In genomic region chr10:97025613-97026242, GRCh38 we compare ENCODE assay signal across 9 cellular contexts.
A peak's percentile ranks its signal among the peaks of the same experiment; 100 is the strongest.
DNase-seq lines count a peak whose midpoint lies in the region; ATAC-seq, FAIRE-seq and TF ChIP-seq lines count a peak whose summit lies in the region.
"Had no signal": no experiment of that assay in that cellular context is flagged by ENCODE, and none has a peak within 500 bp of the region (broad histone marks: within the 10 kb centered on the region; RNA-seq: fewer than 3 reads in every experiment).

No MANE protein-coding gene starts in this region.

- H3K27ac ChIP-seq in H1 (ENCODE audit: low read depth, low read length) (no peak overlapping the region), mesendoderm (ENCODE audit: low read depth, low read length) (no peak overlapping the region)
- H3K27ac ChIP-seq: BLaER1 had no signal

- no peaks in the 10 kb centered on the region for H4K20me1 ChIP-seq in H1 (replicated peaks in 1 of 2; ENCODE audit: control insufficient read depth in 1 of 2, insufficient read depth in 2 of 2, low read length in 2 of 2)
- H4K20me1 ChIP-seq: BLaER1 had no signal

- H3K79me2 ChIP-seq in H1 (ENCODE audit: control insufficient read depth in 1 of 2, insufficient read depth in 2 of 2, low read length in 2 of 2) = no peaks in the 10 kb centered on the region
- H3K79me2 ChIP-seq in mesendoderm (ENCODE audit: control insufficient read depth, insufficient read depth, low read length) = no peaks in the 10 kb centered on the region

- no peaks in the 10 kb centered on the region for H3K79me1 ChIP-seq in H1 (ENCODE audit: low read depth, low read length)
- H3K79me1 ChIP-seq in mesendoderm (ENCODE audit: low read length) = no peaks in the 10 kb centered on the region

- H3K27ac Mint-ChIP-seq in activated CD4-positive, alpha-beta T cell treated with anti-CD3 and anti-CD28 coated beads, Interleukin-2, amount 10 ng/mL, durations not matched to agents 7 days and 5 days = no peak overlapping the region

- H2BK15ac ChIP-seq in H1 (ENCODE audit: low read length) = no peak overlapping the region
- H2BK15ac ChIP-seq in mesendoderm (replicated peaks; ENCODE audit: low read depth) = no peak overlapping the region

- H4K91ac ChIP-seq in H1 (replicated peaks; ENCODE audit: insufficient read length, low read length) = no peak overlapping the region

- TF ChIP-seq CTCF in H1 (IDR thresholded peaks at IDR 0.05; ENCODE audit: control extremely low read depth in 1 of 3, insufficient read depth in 1 of 3, low read depth in 1 of 3, low read length in 3 of 3) = peak; percentile 80 to 91 (median 82)

- H3K18ac ChIP-seq in H1 (ENCODE audit: extremely low read depth, low read length) (no peak overlapping the region), mesendoderm (ENCODE audit: low read length) (no peak overlapping the region)

- 64% methylated on average over 9 of the region's 9 CpGs; no CpG with 5 or more reads in 1 of the 2 experiments for WGBS in H1 (ENCODE audit: extremely low coverage in 1 of 2, insufficient coverage in 1 of 2, insufficient read length in 1 of 2, insufficient replicate concordance in 2 of 2, low coverage in 1 of 2, low lambda C conversion rate in 2 of 2, missing lambda C conversion rate in 1 of 2), 2 experiments
- no CpG with 5 or more reads among the region's 9 CpGs for WGBS in mesendoderm (ENCODE audit: extremely low coverage, insufficient coverage, low lambda C conversion rate)

- no peak overlapping the region for H4K8ac ChIP-seq in H1 (ENCODE audit: extremely low read depth, insufficient read depth, low read length)
- H4K8ac ChIP-seq in mesendoderm (ENCODE audit: low read depth, low read length) = no peak overlapping the region

- no peak overlapping the region for H2AK5ac ChIP-seq in H1 (ENCODE audit: low read depth, low read length)
- H2AK5ac ChIP-seq in mesendoderm (ENCODE audit: low read length) = no peak overlapping the region

- H3K4me1 ChIP-seq in H1 (replicated peaks in 1 of 4; ENCODE audit: control insufficient read depth in 3 of 4, insufficient read depth in 4 of 4, low read length in 3 of 4) (peaks cover 0 to 6% (median 4%) of the 10 kb centered on the region in 4 experiments; a peak in 4 of 7 replicates), mesendoderm (ENCODE audit: control insufficient read depth, low read depth, low read length) (no peaks in the 10 kb centered on the region)

- TF ChIP-seq RAD21 in H1 (IDR thresholded peaks at IDR 0.05 in 1 of 2, conservative IDR thresholded peaks at IDR 0.05 in 1 of 2; ENCODE audit: low read depth in 2 of 2, low read length in 2 of 2) = peak; percentile 64 to 67

- H3K14ac ChIP-seq in H1 (ENCODE audit: insufficient read length) = no peak overlapping the region

- no peak overlapping the region for H3K23ac ChIP-seq in H1 (ENCODE audit: insufficient read length)
- no peak overlapping the region for H3K23ac ChIP-seq in mesendoderm (ENCODE audit: low read length)

- H3K4me3 ChIP-seq in H1 (ENCODE audit: extremely low read depth in 1 of 4, insufficient read depth in 2 of 4, low read depth in 3 of 4, low read length in 4 of 4) (no peak overlapping the region), mesendoderm (ENCODE audit: low read length) (no peak overlapping the region)
- H3K4me3 ChIP-seq: BLaER1 had no signal

- no peak overlapping the region for H2BK12ac ChIP-seq in H1 (ENCODE audit: low read depth, low read length)

- DNase-seq in NCI-H1105 treated with DMSO at 0.1 percent for 48 hours (lab: John Stamatoyannopoulos, UW) = peak; percentile 21
- no peak for DNase-seq in NCI-H1105 (lab: John Stamatoyannopoulos, UW)
- peak; percentile 53 for DNase-seq in MV-4-11 (lab: John Stamatoyannopoulos, UW)
- peak; percentile 65 for DNase-seq in activated CD4-positive, alpha-beta T cell treated with anti-CD3 and anti-CD28 coated beads, Interleukin-2, amount 10 ng/mL, durations not matched to agents 7 days and 5 days
- DNase-seq in H1 (ENCODE audit: low read depth in 1 of 2, low spot score in 2 of 2) = peak in 1 of 2 experiments; percentile 76
- peak; percentile 74 for DNase-seq in mesendoderm
- peak; percentile 32 for DNase-seq in stimulated activated CD8-positive, alpha-beta memory T cell treated with anti-CD3 and anti-CD28 coated beads, Interleukin-7, amount 100 ng/mL, for 24 hours (ENCODE audit: low read depth)

- no peaks in the 10 kb centered on the region for H3K4me1 Mint-ChIP-seq in activated CD4-positive, alpha-beta T cell treated with anti-CD3 and anti-CD28 coated beads, Interleukin-2, amount 10 ng/mL, durations not matched to agents 7 days and 5 days

- no peak overlapping the region for H2BK20ac ChIP-seq in H1 (ENCODE audit: low read length)

- FAIRE-seq in H1 (lab: Jason Lieb, UNC) = peak; percentile 90

- H4K5ac ChIP-seq in H1 (ENCODE audit: insufficient read length, low read depth, low read length) = no peak overlapping the region
- no peak overlapping the region for H4K5ac ChIP-seq in mesendoderm (ENCODE audit: low read length)

- H3K36me3 ChIP-seq in H1 (ENCODE audit: control insufficient read depth in 2 of 4, insufficient read depth in 4 of 4, low read length in 3 of 4) (no peaks in the 10 kb centered on the region), mesendoderm (ENCODE audit: control insufficient read depth, insufficient read depth, low read length) (no peaks in the 10 kb centered on the region)
- H3K36me3 ChIP-seq: BLaER1 had no signal

- H3K23me2 ChIP-seq in H1 (ENCODE audit: low read depth, low read length) = no peaks in the 10 kb centered on the region

- no peak for ATAC-seq in GM19455 (IDR thresholded peaks at IDR 0.05; ENCODE audit: unreplicated experiment)

- H2BK5ac ChIP-seq in H1 (ENCODE audit: low read depth, low read length) (no peak overlapping the region), mesendoderm (ENCODE audit: low read length) (no peak overlapping the region)

- no peak for TF ChIP-seq POLR2A in H1 (IDR thresholded peaks at IDR 0.05; ENCODE audit: control extremely low read depth in 1 of 2, low read depth in 2 of 2, low read length in 2 of 2)

- no peak overlapping the region for H3K9ac ChIP-seq in H1 (replicated peaks in 1 of 4; ENCODE audit: extremely low read depth in 1 of 4, low read depth in 3 of 4, low read length in 3 of 4)
- H3K9ac ChIP-seq in mesendoderm (ENCODE audit: low read length) = no peak overlapping the region
- H3K9ac ChIP-seq: BLaER1 had no signal

- H3K27me3 ChIP-seq in H1 (replicated peaks in 1 of 4; ENCODE audit: control insufficient read depth in 3 of 4, extremely low read depth in 1 of 4, insufficient read depth in 3 of 4, low read length in 3 of 4) (no peaks in the 10 kb centered on the region), mesendoderm (ENCODE audit: insufficient read depth, low read length, poor library complexity) (no peaks in the 10 kb centered on the region)
- H3K27me3 ChIP-seq: BLaER1 had no signal

- H3K4ac ChIP-seq in H1 (replicated peaks; ENCODE audit: insufficient read length, low read depth, low read length) = no peak overlapping the region
- no peak overlapping the region for H3K4ac ChIP-seq in mesendoderm (ENCODE audit: low read depth, low read length)

- H3K36me3 Mint-ChIP-seq in activated CD4-positive, alpha-beta T cell treated with anti-CD3 and anti-CD28 coated beads, Interleukin-2, amount 10 ng/mL, durations not matched to agents 7 days and 5 days (ENCODE audit: low read depth) = no peaks in the 10 kb centered on the region

- H3K27me3 Mint-ChIP-seq in activated CD4-positive, alpha-beta T cell treated with anti-CD3 and anti-CD28 coated beads, Interleukin-2, amount 10 ng/mL, durations not matched to agents 7 days and 5 days = peaks cover 3% of the 10 kb centered on the region

- H3K56ac ChIP-seq in H1 (replicated peaks; ENCODE audit: insufficient read length, low read depth, low read length) (no peak overlapping the region), mesendoderm (ENCODE audit: low read length) (no peak overlapping the region)

- H3K4me2 ChIP-seq in H1 (ENCODE audit: insufficient read depth in 1 of 2, low read depth in 2 of 2, low read length in 2 of 2) = no peak overlapping the region
- H3K4me2 ChIP-seq in mesendoderm (ENCODE audit: low read length) = no peak overlapping the region
- H3K4me2 ChIP-seq: BLaER1 had no signal

- no peak overlapping the region for H2AFZ ChIP-seq in H1 (ENCODE audit: low read length)

- no peaks in the 10 kb centered on the region for H3K9me3 ChIP-seq in H1 (ENCODE audit: insufficient read depth in 2 of 2, low read depth in 1 of 2, low read length in 1 of 2)
- H3K9me3 ChIP-seq: BLaER1 had no signal

- H3K9me3 Mint-ChIP-seq in activated CD4-positive, alpha-beta T cell treated with anti-CD3 and anti-CD28 coated beads, Interleukin-2, amount 10 ng/mL, durations not matched to agents 7 days and 5 days = no peaks in the 10 kb centered on the region

- TF ChIP-seq EP300 in H1 (IDR thresholded peaks at IDR 0.05; ENCODE audit: borderline replicate concordance in 1 of 2, low read depth in 2 of 2, low read length in 2 of 2) = no peak

- H2BK120ac ChIP-seq in H1 (replicated peaks; ENCODE audit: low read depth, low read length) (no peak overlapping the region), mesendoderm (ENCODE audit: low read depth, low read length) (no peak overlapping the region)

- no peak overlapping the region for H3K4me3 Mint-ChIP-seq in activated CD4-positive, alpha-beta T cell treated with anti-CD3 and anti-CD28 coated beads, Interleukin-2, amount 10 ng/mL, durations not matched to agents 7 days and 5 days

- CTCF ChIA-PET in activated CD4-positive, alpha-beta T cell treated with anti-CD3 and anti-CD28 coated beads, Interleukin-2, amount 10 ng/mL, durations not matched to agents 7 days and 5 days (lab: Charles Lee) = interaction anchor here (0.6 to 2.1 kb wide), 22 partner anchors 9 to 549 kb away, joined by 3 to 15 read pairs (median 4); no protein-coding TSS in a partner anchor
- CTCF ChIA-PET in H1 (lab: Charles Lee; ENCODE audit: partially characterized antibody) = interaction anchor here (0.6 to 9.9 kb wide), 63 partner anchors 9 to 655 kb away, joined by 3 to 129 read pairs (median 4); no protein-coding TSS in a partner anchor

- POLR2A ChIA-PET in activated CD4-positive, alpha-beta T cell treated with anti-CD3 and anti-CD28 coated beads, Interleukin-2, amount 10 ng/mL, durations not matched to agents 7 days and 5 days (lab: Charles Lee) = no interaction called here
- POLR2A ChIA-PET in H1 (lab: Charles Lee; ENCODE audit: partially characterized antibody) = no interaction called here

TF ChIP-seq in H1, 55 proteins besides CTCF, POLR2A, EP300 and RAD21:
- TF ChIP-seq CEBPB (IDR thresholded peaks at IDR 0.05; ENCODE audit: low read depth, low read length) = peak; percentile 79
- no peak for TF ChIP-seq HDAC6 (IDR thresholded peaks at IDR 0.05; ENCODE audit: low read depth, low read length)
- 0 out of 2 replicates have a peak, but pooled peaks have one; percentile 45 for TF ChIP-seq CREB1 (IDR thresholded peaks at IDR 0.05)
